ENCODE assay signal across 1 cellular context in the genomic region with DNA sequence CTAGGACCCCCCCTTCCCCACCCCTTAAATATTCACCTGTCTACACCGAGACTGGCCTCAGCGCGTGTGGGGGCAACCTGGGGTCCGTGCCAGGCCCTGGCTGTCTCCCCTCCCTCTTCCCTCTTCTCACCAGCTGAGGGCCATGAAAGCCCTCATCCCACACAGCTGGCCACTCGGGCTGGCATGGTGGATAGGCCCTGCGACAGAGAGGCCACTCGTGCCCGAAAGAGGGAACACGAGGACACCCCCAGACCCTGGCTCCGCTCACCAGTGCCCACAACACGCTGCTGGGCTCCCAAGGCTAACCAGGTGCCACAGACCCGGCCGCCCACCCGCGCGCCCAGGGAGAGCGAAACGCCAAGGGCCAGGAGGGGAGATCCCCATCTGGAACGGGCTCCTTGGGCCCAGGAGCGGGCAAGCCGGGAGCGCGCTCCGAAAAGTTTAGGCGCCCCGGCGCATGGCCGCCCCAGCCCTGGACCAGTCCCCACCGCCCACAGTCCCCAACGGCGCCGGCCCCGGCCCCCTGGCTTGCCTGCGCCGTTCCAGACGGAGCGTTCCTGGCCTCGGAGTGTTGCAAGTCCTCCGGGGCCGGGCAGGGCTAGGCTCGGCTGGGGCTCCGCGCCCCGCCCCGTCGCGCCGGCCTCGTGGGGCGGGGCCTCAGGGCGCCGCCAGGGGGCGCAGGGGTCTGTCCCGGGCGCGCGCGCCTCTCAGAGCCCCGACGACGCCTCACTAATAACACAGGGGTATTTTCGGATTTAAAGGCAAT.
TF ChIP-seq lines count a peak whose summit lies in the region.

TMBIM1 (minus strand) TSS at position 570 of the 766 bp plus-strand sequence. CDS start 10,362 bp downstream, outside the sequence.

TF ChIP-seq in HepG2, 621 proteins besides CTCF, POLR2A, EP300 and RAD21 (continued from another document and continues in another):
- TF ChIP-seq CBX2 (IDR thresholded peaks at IDR 0.05; ENCODE audit: low read depth, low read length), result no peak
- TF ChIP-seq CBX2 (CRISPR knock-in tag; IDR thresholded peaks at IDR 0.05; ENCODE audit: low read depth), result no peak
- peak; percentile 63; the same call in 1 of the 2 replicates for TF ChIP-seq NRL (CRISPR knock-in tag; IDR thresholded peaks at IDR 0.05; ENCODE audit: borderline replicate concordance)
- TF ChIP-seq, protein P1, sequence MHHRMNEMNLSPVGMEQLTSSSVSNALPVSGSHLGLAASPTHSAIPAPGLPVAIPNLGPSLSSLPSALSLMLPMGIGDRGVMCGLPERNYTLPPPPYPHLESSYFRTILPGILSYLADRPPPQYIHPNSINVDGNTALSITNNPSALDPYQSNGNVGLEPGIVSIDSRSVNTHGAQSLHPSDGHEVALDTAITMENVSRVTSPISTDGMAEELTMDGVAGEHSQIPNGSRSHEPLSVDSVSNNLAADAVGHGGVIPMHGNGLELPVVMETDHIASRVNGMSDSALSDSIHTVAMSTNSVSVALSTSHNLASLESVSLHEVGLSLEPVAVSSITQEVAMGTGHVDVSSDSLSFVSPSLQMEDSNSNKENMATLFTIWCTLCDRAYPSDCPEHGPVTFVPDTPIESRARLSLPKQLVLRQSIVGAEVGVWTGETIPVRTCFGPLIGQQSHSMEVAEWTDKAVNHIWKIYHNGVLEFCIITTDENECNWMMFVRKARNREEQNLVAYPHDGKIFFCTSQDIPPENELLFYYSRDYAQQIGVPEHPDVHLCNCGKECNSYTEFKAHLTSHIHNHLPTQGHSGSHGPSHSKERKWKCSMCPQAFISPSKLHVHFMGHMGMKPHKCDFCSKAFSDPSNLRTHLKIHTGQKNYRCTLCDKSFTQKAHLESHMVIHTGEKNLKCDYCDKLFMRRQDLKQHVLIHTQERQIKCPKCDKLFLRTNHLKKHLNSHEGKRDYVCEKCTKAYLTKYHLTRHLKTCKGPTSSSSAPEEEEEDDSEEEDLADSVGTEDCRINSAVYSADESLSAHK (CRISPR knock-in tag; IDR thresholded peaks at IDR 0.05; ENCODE audit: borderline replicate concordance), result peak; percentile 86; the same call in 1 of the 2 replicates
- TF ChIP-seq, protein P2, sequence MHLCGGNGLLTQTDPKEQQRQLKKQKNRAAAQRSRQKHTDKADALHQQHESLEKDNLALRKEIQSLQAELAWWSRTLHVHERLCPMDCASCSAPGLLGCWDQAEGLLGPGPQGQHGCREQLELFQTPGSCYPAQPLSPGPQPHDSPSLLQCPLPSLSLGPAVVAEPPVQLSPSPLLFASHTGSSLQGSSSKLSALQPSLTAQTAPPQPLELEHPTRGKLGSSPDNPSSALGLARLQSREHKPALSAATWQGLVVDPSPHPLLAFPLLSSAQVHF (CRISPR knock-in tag; IDR thresholded peaks at IDR 0.05), result no peak
- no peak for TF ChIP-seq RBAK (CRISPR knock-in tag; IDR thresholded peaks at IDR 0.05)
- TF ChIP-seq DNMT3B (CRISPR knock-in tag; conservative IDR thresholded peaks at IDR 0.05), result no peak
- TF ChIP-seq AFF4 (CRISPR knock-in tag; IDR thresholded peaks at IDR 0.05), result no peak
- TF ChIP-seq ZNF430 (CRISPR knock-in tag; IDR thresholded peaks at IDR 0.05), result 0 out of 2 replicates have a peak, but pooled peaks have one; percentile 90
- no peak for TF ChIP-seq KDM1A (CRISPR knock-in tag; IDR thresholded peaks at IDR 0.05)
- 0 out of 2 replicates have a peak, but pooled peaks have one; percentile 24 for TF ChIP-seq CREBL2 (CRISPR knock-in tag; IDR thresholded peaks at IDR 0.05; ENCODE audit: borderline replicate concordance)
- 0 out of 2 replicates have a peak, but pooled peaks have one; percentile 68 for TF ChIP-seq ZNF124 (CRISPR knock-in tag; IDR thresholded peaks at IDR 0.05)
- TF ChIP-seq ZFP41 (CRISPR knock-in tag; IDR thresholded peaks at IDR 0.05; ENCODE audit: borderline replicate concordance), result 0 out of 2 replicates have a peak, but pooled peaks have one; percentile 70
- TF ChIP-seq ZNF34 (CRISPR knock-in tag; IDR thresholded peaks at IDR 0.05; ENCODE audit: borderline replicate concordance), result no peak
- TF ChIP-seq RFX1 (IDR thresholded peaks at IDR 0.05), result peak; percentile 6; the same call in 1 of the 2 replicates
- TF ChIP-seq, protein P3, sequence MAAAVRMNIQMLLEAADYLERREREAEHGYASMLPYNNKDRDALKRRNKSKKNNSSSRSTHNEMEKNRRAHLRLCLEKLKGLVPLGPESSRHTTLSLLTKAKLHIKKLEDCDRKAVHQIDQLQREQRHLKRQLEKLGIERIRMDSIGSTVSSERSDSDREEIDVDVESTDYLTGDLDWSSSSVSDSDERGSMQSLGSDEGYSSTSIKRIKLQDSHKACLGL (CRISPR knock-in tag; IDR thresholded peaks at IDR 0.05), result peak; percentile 81
- no peak; the same call in 1 of the 2 replicates for TF ChIP-seq SNAPC2 (CRISPR knock-in tag; IDR thresholded peaks at IDR 0.05)
- TF ChIP-seq DMAP1 (CRISPR knock-in tag; IDR thresholded peaks at IDR 0.05), result peak; percentile 65
- TF ChIP-seq, protein P4, sequence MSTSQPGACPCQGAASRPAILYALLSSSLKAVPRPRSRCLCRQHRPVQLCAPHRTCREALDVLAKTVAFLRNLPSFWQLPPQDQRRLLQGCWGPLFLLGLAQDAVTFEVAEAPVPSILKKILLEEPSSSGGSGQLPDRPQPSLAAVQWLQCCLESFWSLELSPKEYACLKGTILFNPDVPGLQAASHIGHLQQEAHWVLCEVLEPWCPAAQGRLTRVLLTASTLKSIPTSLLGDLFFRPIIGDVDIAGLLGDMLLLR (CRISPR knock-in tag; IDR thresholded peaks at IDR 0.05), result peak; percentile 55; the same call in 1 of the 2 replicates
- TF ChIP-seq, protein P5, sequence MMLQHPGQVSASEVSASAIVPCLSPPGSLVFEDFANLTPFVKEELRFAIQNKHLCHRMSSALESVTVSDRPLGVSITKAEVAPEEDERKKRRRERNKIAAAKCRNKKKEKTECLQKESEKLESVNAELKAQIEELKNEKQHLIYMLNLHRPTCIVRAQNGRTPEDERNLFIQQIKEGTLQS (CRISPR knock-in tag; IDR thresholded peaks at IDR 0.05), result no peak; the same call in none of the 2 replicates
- TF ChIP-seq, protein P6, sequence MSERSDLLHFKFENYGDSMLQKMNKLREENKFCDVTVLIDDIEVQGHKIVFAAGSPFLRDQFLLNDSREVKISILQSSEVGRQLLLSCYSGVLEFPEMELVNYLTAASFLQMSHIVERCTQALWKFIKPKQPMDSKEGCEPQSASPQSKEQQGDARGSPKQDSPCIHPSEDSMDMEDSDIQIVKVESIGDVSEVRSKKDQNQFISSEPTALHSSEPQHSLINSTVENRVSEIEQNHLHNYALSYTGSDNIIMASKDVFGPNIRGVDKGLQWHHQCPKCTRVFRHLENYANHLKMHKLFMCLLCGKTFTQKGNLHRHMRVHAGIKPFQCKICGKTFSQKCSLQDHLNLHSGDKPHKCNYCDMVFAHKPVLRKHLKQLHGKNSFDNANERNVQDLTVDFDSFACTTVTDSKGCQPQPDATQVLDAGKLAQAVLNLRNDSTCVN (CRISPR knock-in tag; IDR thresholded peaks at IDR 0.05; ENCODE audit: borderline replicate concordance), result peak; percentile 31; the same call in 1 of the 2 replicates
- no peak for TF ChIP-seq HMG20A (CRISPR knock-in tag; IDR thresholded peaks at IDR 0.05; ENCODE audit: borderline replicate concordance)
- TF ChIP-seq ZNF10 (CRISPR knock-in tag; IDR thresholded peaks at IDR 0.05; ENCODE audit: borderline replicate concordance, low read depth), result no peak
- TF ChIP-seq, protein P7, sequence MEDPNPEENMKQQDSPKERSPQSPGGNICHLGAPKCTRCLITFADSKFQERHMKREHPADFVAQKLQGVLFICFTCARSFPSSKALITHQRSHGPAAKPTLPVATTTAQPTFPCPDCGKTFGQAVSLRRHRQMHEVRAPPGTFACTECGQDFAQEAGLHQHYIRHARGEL (CRISPR knock-in tag; IDR thresholded peaks at IDR 0.05), result no peak
- TF ChIP-seq MED8 (CRISPR knock-in tag; IDR thresholded peaks at IDR 0.05; ENCODE audit: insufficient replicate concordance), result peak; percentile 68
- TF ChIP-seq, protein P8, sequence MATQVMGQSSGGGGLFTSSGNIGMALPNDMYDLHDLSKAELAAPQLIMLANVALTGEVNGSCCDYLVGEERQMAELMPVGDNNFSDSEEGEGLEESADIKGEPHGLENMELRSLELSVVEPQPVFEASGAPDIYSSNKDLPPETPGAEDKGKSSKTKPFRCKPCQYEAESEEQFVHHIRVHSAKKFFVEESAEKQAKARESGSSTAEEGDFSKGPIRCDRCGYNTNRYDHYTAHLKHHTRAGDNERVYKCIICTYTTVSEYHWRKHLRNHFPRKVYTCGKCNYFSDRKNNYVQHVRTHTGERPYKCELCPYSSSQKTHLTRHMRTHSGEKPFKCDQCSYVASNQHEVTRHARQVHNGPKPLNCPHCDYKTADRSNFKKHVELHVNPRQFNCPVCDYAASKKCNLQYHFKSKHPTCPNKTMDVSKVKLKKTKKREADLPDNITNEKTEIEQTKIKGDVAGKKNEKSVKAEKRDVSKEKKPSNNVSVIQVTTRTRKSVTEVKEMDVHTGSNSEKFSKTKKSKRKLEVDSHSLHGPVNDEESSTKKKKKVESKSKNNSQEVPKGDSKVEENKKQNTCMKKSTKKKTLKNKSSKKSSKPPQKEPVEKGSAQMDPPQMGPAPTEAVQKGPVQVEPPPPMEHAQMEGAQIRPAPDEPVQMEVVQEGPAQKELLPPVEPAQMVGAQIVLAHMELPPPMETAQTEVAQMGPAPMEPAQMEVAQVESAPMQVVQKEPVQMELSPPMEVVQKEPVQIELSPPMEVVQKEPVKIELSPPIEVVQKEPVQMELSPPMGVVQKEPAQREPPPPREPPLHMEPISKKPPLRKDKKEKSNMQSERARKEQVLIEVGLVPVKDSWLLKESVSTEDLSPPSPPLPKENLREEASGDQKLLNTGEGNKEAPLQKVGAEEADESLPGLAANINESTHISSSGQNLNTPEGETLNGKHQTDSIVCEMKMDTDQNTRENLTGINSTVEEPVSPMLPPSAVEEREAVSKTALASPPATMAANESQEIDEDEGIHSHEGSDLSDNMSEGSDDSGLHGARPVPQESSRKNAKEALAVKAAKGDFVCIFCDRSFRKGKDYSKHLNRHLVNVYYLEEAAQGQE (IDR thresholded peaks at IDR 0.05; ENCODE audit: borderline replicate concordance in 1 of 2, low read depth in 1 of 2, low read length in 2 of 2), result 0 out of 4 replicates have a peak, but pooled peaks of 1 of the 2 experiments have one; percentile 10
- TF ChIP-seq MBNL3 (CRISPR knock-in tag; conservative IDR thresholded peaks at IDR 0.05), result no peak
- peak; percentile 87 for TF ChIP-seq ZIK1 (CRISPR knock-in tag; IDR thresholded peaks at IDR 0.05; ENCODE audit: borderline replicate concordance, low read depth)
- no peak for TF ChIP-seq ZNF24 (IDR thresholded peaks at IDR 0.05)
- TF ChIP-seq ZNF260 (CRISPR knock-in tag; IDR thresholded peaks at IDR 0.05; ENCODE audit: borderline replicate concordance, low read depth), result no peak
- TF ChIP-seq, protein P9, sequence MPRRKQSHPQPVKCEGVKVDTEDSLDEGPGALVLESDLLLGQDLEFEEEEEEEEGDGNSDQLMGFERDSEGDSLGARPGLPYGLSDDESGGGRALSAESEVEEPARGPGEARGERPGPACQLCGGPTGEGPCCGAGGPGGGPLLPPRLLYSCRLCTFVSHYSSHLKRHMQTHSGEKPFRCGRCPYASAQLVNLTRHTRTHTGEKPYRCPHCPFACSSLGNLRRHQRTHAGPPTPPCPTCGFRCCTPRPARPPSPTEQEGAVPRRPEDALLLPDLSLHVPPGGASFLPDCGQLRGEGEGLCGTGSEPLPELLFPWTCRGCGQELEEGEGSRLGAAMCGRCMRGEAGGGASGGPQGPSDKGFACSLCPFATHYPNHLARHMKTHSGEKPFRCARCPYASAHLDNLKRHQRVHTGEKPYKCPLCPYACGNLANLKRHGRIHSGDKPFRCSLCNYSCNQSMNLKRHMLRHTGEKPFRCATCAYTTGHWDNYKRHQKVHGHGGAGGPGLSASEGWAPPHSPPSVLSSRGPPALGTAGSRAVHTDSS (CRISPR knock-in tag; conservative IDR thresholded peaks at IDR 0.05), result no peak
- TF ChIP-seq ZSCAN21 (CRISPR knock-in tag; IDR thresholded peaks at IDR 0.05; ENCODE audit: borderline replicate concordance), result no peak
- no peak for TF ChIP-seq ZBTB8A (CRISPR knock-in tag; IDR thresholded peaks at IDR 0.05; ENCODE audit: borderline replicate concordance, low read depth)
- TF ChIP-seq PATZ1 (CRISPR knock-in tag; IDR thresholded peaks at IDR 0.05), result peak; percentile 75
- TF ChIP-seq IKZF1 (IDR thresholded peaks at IDR 0.05), result no peak
- peak; percentile 83 for TF ChIP-seq MEIS2 (CRISPR knock-in tag; IDR thresholded peaks at IDR 0.05)
- no peak for TF ChIP-seq ZNF431 (CRISPR knock-in tag; IDR thresholded peaks at IDR 0.05; ENCODE audit: borderline replicate concordance, low read depth)
- TF ChIP-seq SNAI1 (CRISPR knock-in tag; IDR thresholded peaks at IDR 0.05; ENCODE audit: borderline replicate concordance), result 0 out of 2 replicates have a peak, but pooled peaks have one; percentile 46
